In genomic region chr2:186755066-186755465, GRCh38 we compare ENCODE assay signal across 1 cellular context.
TF ChIP-seq lines count a peak whose summit lies in the region.

No MANE protein-coding gene starts in this region.

TF ChIP-seq in IMR-90, 13 proteins besides CTCF, POLR2A, EP300 and RAD21:
- TF ChIP-seq BHLHE40 (IDR thresholded peaks at IDR 0.05; ENCODE audit: low read depth, low read length): no peak
- TF ChIP-seq FOS (IDR thresholded peaks at IDR 0.05; ENCODE audit: low read depth, low read length): no peak
- no peak for TF ChIP-seq MXI1 (IDR thresholded peaks at IDR 0.05; ENCODE audit: borderline replicate concordance, low read depth, low read length)
- no peak for TF ChIP-seq RCOR1 (IDR thresholded peaks at IDR 0.05; ENCODE audit: insufficient replicate concordance, low read length)
- TF ChIP-seq NFE2L2 (IDR thresholded peaks at IDR 0.05; ENCODE audit: low read depth, low read length): no peak
- no peak for TF ChIP-seq SMC3 (IDR thresholded peaks at IDR 0.05; ENCODE audit: low read depth, low read length)
- no peak for TF ChIP-seq CHD1 (IDR thresholded peaks at IDR 0.05; ENCODE audit: low read depth, low read length)
- no peak for TF ChIP-seq MAZ (IDR thresholded peaks at IDR 0.05; ENCODE audit: borderline replicate concordance, low read depth, low read length)
- no peak for TF ChIP-seq ELK1 (IDR thresholded peaks at IDR 0.05; ENCODE audit: borderline replicate concordance, low read depth, low read length)
- TF ChIP-seq CEBPB (IDR thresholded peaks at IDR 0.05; ENCODE audit: low read depth, low read length): no peak
- no peak for TF ChIP-seq MAFK (IDR thresholded peaks at IDR 0.05; ENCODE audit: low read depth, low read length)
- TF ChIP-seq RFX5 (IDR thresholded peaks at IDR 0.05; ENCODE audit: low read depth, low read length): no peak
- TF ChIP-seq USF2 (IDR thresholded peaks at IDR 0.05; ENCODE audit: low read depth, low read length): no peak
TF ChIP-seq in IMR-90: peak in this region for 0.
